In the genomic region with DNA sequence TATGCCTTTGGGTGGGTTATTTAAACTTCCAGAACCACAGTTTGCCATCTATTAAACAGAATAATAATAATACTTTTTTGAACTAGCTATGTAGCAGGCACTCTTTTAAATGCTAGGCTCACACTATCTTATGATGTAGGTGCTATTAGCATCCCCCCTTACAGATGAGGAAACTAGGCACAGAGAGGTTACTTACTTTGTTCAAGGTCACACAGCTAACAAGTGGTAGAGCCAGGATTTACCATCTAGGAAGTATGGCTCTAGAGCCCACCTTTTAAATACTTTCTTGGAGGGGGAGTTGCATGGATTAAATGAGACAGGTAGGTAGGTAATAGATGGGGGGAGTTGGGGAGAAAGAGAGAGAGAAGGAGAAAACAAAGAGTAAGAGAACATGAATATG, we compare ENCODE assay signal across 3 cellular contexts.
TF ChIP-seq lines count a peak whose summit lies in the region.

No MANE protein-coding gene starts in this region.

TF ChIP-seq in A549, 52 proteins besides CTCF, POLR2A, EP300 and RAD21 (continued from another document):
- TF ChIP-seq, protein P1, sequence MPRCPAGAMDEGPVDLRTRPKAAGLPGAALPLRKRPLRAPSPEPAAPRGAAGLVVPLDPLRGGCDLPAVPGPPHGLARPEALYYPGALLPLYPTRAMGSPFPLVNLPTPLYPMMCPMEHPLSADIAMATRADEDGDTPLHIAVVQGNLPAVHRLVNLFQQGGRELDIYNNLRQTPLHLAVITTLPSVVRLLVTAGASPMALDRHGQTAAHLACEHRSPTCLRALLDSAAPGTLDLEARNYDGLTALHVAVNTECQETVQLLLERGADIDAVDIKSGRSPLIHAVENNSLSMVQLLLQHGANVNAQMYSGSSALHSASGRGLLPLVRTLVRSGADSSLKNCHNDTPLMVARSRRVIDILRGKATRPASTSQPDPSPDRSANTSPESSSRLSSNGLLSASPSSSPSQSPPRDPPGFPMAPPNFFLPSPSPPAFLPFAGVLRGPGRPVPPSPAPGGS (IDR thresholded peaks at IDR 0.05): no peak
- no peak for TF ChIP-seq MYC (IDR thresholded peaks at IDR 0.05; ENCODE audit: borderline replicate concordance, low read length)
- TF ChIP-seq HOXB5 (CRISPR knock-in tag; IDR thresholded peaks at IDR 0.05): no peak
TF ChIP-seq in A549: peak in this region for 1.

TF ChIP-seq in IMR-90, 13 proteins besides CTCF, POLR2A, EP300 and RAD21 (continued from another document):
- TF ChIP-seq, protein P2, sequence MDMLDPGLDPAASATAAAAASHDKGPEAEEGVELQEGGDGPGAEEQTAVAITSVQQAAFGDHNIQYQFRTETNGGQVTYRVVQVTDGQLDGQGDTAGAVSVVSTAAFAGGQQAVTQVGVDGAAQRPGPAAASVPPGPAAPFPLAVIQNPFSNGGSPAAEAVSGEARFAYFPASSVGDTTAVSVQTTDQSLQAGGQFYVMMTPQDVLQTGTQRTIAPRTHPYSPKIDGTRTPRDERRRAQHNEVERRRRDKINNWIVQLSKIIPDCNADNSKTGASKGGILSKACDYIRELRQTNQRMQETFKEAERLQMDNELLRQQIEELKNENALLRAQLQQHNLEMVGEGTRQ (IDR thresholded peaks at IDR 0.05; ENCODE audit: low read depth, low read length): no peak
- no peak for TF ChIP-seq RFX5 (IDR thresholded peaks at IDR 0.05; ENCODE audit: low read depth, low read length)
- TF ChIP-seq SMC3 (IDR thresholded peaks at IDR 0.05; ENCODE audit: low read depth, low read length): no peak
- TF ChIP-seq MAFK (IDR thresholded peaks at IDR 0.05; ENCODE audit: low read depth, low read length): no peak
- TF ChIP-seq RCOR1 (IDR thresholded peaks at IDR 0.05; ENCODE audit: insufficient replicate concordance, low read length): no peak
- TF ChIP-seq CEBPB (IDR thresholded peaks at IDR 0.05; ENCODE audit: low read depth, low read length): no peak
- TF ChIP-seq CHD1 (IDR thresholded peaks at IDR 0.05; ENCODE audit: low read depth, low read length): no peak
- TF ChIP-seq BHLHE40 (IDR thresholded peaks at IDR 0.05; ENCODE audit: low read depth, low read length): no peak
- no peak for TF ChIP-seq NFE2L2 (IDR thresholded peaks at IDR 0.05; ENCODE audit: low read depth, low read length)
- TF ChIP-seq, protein P3, sequence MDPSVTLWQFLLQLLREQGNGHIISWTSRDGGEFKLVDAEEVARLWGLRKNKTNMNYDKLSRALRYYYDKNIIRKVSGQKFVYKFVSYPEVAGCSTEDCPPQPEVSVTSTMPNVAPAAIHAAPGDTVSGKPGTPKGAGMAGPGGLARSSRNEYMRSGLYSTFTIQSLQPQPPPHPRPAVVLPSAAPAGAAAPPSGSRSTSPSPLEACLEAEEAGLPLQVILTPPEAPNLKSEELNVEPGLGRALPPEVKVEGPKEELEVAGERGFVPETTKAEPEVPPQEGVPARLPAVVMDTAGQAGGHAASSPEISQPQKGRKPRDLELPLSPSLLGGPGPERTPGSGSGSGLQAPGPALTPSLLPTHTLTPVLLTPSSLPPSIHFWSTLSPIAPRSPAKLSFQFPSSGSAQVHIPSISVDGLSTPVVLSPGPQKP (IDR thresholded peaks at IDR 0.05; ENCODE audit: borderline replicate concordance, low read depth, low read length): no peak
- TF ChIP-seq MAZ (IDR thresholded peaks at IDR 0.05; ENCODE audit: borderline replicate concordance, low read depth, low read length): no peak
- no peak for TF ChIP-seq FOS (IDR thresholded peaks at IDR 0.05; ENCODE audit: low read depth, low read length)

TF ChIP-seq in WTC11, 78 proteins besides CTCF, POLR2A, EP300 and RAD21 (continued from another document):
- TF ChIP-seq, protein P4, sequence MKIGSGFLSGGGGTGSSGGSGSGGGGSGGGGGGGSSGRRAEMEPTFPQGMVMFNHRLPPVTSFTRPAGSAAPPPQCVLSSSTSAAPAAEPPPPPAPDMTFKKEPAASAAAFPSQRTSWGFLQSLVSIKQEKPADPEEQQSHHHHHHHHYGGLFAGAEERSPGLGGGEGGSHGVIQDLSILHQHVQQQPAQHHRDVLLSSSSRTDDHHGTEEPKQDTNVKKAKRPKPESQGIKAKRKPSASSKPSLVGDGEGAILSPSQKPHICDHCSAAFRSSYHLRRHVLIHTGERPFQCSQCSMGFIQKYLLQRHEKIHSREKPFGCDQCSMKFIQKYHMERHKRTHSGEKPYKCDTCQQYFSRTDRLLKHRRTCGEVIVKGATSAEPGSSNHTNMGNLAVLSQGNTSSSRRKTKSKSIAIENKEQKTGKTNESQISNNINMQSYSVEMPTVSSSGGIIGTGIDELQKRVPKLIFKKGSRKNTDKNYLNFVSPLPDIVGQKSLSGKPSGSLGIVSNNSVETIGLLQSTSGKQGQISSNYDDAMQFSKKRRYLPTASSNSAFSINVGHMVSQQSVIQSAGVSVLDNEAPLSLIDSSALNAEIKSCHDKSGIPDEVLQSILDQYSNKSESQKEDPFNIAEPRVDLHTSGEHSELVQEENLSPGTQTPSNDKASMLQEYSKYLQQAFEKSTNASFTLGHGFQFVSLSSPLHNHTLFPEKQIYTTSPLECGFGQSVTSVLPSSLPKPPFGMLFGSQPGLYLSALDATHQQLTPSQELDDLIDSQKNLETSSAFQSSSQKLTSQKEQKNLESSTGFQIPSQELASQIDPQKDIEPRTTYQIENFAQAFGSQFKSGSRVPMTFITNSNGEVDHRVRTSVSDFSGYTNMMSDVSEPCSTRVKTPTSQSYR (CRISPR knock-in tag; IDR thresholded peaks at IDR 0.05): no peak
- TF ChIP-seq ZNF219 (CRISPR knock-in tag; IDR thresholded peaks at IDR 0.05; ENCODE audit: borderline replicate concordance) (no peak), JUN (CRISPR knock-in tag; IDR thresholded peaks at IDR 0.05) (no peak), OVOL2 (CRISPR knock-in tag; IDR thresholded peaks at IDR 0.05; ENCODE audit: borderline replicate concordance) (no peak), ESRRA (CRISPR knock-in tag; IDR thresholded peaks at IDR 0.05; ENCODE audit: borderline replicate concordance) (no peak), FOXP4 (CRISPR knock-in tag; IDR thresholded peaks at IDR 0.05) (no peak), IRF2 (CRISPR knock-in tag; IDR thresholded peaks at IDR 0.05; ENCODE audit: borderline replicate concordance, low read depth) (no peak), TP53 (CRISPR knock-in tag; IDR thresholded peaks at IDR 0.05) (no peak), TCF7 (CRISPR knock-in tag; IDR thresholded peaks at IDR 0.05; ENCODE audit: low read depth) (no peak), ZBTB43 (CRISPR knock-in tag; IDR thresholded peaks at IDR 0.05) (no peak), MYBL2 (CRISPR knock-in tag; IDR thresholded peaks at IDR 0.05) (no peak)
- TF ChIP-seq, protein P5, sequence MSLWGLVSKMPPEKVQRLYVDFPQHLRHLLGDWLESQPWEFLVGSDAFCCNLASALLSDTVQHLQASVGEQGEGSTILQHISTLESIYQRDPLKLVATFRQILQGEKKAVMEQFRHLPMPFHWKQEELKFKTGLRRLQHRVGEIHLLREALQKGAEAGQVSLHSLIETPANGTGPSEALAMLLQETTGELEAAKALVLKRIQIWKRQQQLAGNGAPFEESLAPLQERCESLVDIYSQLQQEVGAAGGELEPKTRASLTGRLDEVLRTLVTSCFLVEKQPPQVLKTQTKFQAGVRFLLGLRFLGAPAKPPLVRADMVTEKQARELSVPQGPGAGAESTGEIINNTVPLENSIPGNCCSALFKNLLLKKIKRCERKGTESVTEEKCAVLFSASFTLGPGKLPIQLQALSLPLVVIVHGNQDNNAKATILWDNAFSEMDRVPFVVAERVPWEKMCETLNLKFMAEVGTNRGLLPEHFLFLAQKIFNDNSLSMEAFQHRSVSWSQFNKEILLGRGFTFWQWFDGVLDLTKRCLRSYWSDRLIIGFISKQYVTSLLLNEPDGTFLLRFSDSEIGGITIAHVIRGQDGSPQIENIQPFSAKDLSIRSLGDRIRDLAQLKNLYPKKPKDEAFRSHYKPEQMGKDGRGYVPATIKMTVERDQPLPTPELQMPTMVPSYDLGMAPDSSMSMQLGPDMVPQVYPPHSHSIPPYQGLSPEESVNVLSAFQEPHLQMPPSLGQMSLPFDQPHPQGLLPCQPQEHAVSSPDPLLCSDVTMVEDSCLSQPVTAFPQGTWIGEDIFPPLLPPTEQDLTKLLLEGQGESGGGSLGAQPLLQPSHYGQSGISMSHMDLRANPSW (CRISPR knock-in tag; conservative IDR thresholded peaks at IDR 0.05; ENCODE audit: low read depth): no peak
- TF ChIP-seq, protein P6, sequence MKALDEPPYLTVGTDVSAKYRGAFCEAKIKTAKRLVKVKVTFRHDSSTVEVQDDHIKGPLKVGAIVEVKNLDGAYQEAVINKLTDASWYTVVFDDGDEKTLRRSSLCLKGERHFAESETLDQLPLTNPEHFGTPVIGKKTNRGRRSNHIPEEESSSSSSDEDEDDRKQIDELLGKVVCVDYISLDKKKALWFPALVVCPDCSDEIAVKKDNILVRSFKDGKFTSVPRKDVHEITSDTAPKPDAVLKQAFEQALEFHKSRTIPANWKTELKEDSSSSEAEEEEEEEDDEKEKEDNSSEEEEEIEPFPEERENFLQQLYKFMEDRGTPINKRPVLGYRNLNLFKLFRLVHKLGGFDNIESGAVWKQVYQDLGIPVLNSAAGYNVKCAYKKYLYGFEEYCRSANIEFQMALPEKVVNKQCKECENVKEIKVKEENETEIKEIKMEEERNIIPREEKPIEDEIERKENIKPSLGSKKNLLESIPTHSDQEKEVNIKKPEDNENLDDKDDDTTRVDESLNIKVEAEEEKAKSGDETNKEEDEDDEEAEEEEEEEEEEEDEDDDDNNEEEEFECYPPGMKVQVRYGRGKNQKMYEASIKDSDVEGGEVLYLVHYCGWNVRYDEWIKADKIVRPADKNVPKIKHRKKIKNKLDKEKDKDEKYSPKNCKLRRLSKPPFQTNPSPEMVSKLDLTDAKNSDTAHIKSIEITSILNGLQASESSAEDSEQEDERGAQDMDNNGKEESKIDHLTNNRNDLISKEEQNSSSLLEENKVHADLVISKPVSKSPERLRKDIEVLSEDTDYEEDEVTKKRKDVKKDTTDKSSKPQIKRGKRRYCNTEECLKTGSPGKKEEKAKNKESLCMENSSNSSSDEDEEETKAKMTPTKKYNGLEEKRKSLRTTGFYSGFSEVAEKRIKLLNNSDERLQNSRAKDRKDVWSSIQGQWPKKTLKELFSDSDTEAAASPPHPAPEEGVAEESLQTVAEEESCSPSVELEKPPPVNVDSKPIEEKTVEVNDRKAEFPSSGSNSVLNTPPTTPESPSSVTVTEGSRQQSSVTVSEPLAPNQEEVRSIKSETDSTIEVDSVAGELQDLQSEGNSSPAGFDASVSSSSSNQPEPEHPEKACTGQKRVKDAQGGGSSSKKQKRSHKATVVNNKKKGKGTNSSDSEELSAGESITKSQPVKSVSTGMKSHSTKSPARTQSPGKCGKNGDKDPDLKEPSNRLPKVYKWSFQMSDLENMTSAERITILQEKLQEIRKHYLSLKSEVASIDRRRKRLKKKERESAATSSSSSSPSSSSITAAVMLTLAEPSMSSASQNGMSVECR (CRISPR knock-in tag; IDR thresholded peaks at IDR 0.05; ENCODE audit: borderline replicate concordance): no peak
TF ChIP-seq in WTC11: peak in this region for 0.
